8 cellular contexts compared by ENCODE assay signal in the genomic region with DNA sequence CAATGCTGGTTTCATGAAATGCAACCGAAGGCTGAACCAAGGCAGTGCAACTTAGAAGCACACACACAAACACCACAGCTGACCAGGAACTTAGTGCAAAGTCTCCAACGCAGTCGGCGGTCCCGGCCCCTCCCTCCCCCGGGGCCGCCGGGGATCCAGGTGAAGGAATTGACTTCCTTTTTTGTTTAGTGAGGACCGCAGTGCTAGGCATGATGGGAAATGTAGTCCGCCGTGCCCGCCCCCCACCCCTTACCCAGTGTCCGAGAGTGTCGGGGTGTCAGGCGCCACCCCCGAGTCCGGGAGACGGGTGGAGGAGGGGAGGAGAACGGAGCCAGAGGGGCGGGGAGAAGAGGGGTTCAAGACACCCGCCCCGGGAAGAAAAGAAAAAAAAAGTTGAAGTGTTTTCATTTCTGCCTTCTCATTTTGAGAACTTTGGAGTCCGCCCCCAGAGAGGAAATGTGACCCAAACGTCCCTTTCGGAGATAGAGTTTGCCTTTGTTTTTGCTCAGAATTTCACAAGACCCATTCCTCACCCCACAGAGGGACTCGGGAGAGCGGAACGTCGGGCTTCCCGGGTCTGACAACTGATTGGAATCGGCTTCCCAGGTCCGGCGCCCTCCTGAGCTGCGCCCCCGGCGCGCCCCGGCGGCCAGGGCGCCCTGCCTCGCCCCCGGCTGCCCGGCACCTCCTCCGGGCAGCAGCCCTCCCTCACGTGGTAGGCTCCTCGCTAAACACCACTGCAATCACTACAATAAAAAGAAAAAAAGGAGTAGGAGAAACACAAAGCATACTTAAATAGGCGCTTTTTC. TPM values are rescaled to one million over a fixed set of nuclear protein-coding genes. Genes with fewer than 3 reads are reported as not detected.
DNase-seq lines count a peak whose midpoint lies in the region; ATAC-seq, FAIRE-seq and TF ChIP-seq lines count a peak whose summit lies in the region.

No MANE protein-coding gene starts in this region.

- no peaks in the 10 kb centered on the region for H3K9me3 Mint-ChIP-seq in WTC11
- H3K9me3 Mint-ChIP-seq in dendritic cell treated with granulocyte-macrophage colony-stimulating factor and Interleukin-4, amounts not matched to agents 40 ng/mL and 50 ng/mL, for 4 days: no peaks in the 10 kb centered on the region

- H3K4me3 Mint-ChIP-seq in WTC11: peak overlapping the region; percentile 83
- peak overlapping the region; percentile 92 for H3K4me3 Mint-ChIP-seq in dendritic cell treated with granulocyte-macrophage colony-stimulating factor and Interleukin-4, amounts not matched to agents 40 ng/mL and 50 ng/mL, for 4 days

- CTCF ChIA-PET in A673 (lab: Charles Lee): interaction anchor here (0.6 to 1.0 kb wide), 2 partner anchors 11 to 40 kb away, joined by 3 to 5 read pairs; no protein-coding TSS in a partner anchor
- CTCF ChIA-PET in WTC11 (lab: Charles Lee): interaction anchor here (1.1 to 18.6 kb wide), 5 partner anchors 36 to 448 kb away, joined by 4 to 345 read pairs (median 20); no protein-coding TSS in a partner anchor

- no peak for TF ChIP-seq CTCF in A673 (conservative IDR thresholded peaks at IDR 0.05; ENCODE audit: low read depth, low read length)
- TF ChIP-seq CTCF in WTC11 (IDR thresholded peaks at IDR 0.05): no peak

- peaks cover 24% of the 10 kb centered on the region for H3K4me1 ChIP-seq in A673 (ENCODE audit: insufficient read depth, low read length, poor library complexity, severe bottlenecking)

- peaks cover 15% of the 10 kb centered on the region for H3K4me1 Mint-ChIP-seq in WTC11
- H3K4me1 Mint-ChIP-seq in dendritic cell treated with granulocyte-macrophage colony-stimulating factor and Interleukin-4, amounts not matched to agents 40 ng/mL and 50 ng/mL, for 4 days (ENCODE audit: low read depth): peaks cover 37% of the 10 kb centered on the region

- FAIRE-seq in GM12891 (lab: Jason Lieb, UNC): peak; percentile 90

- no peaks in the 10 kb centered on the region for H3K36me3 Mint-ChIP-seq in WTC11
- peaks cover 18% of the 10 kb centered on the region for H3K36me3 Mint-ChIP-seq in dendritic cell treated with granulocyte-macrophage colony-stimulating factor and Interleukin-4, amounts not matched to agents 40 ng/mL and 50 ng/mL, for 4 days (ENCODE audit: low read depth)

- POLR2A ChIA-PET in A673 (lab: Charles Lee; ENCODE audit: low non-redundant PET): interaction anchor here (1.1 kb wide), 1 partner anchor 10 kb away, joined by 4 read pairs; no protein-coding TSS in a partner anchor
- POLR2A ChIA-PET in WTC11 (lab: Charles Lee): interaction anchor here (2.1 to 3.4 kb wide), 2 partner anchors 9 to 381 kb away, joined by 5 to 16 read pairs; no protein-coding TSS in a partner anchor

- ATAC-seq in WTC11: peak; percentile 1
- no peak for ATAC-seq in GM21786 (IDR thresholded peaks at IDR 0.05; ENCODE audit: unreplicated experiment)

- peak overlapping the region; percentile 93 for H3K27ac ChIP-seq in A673 (ENCODE audit: low read depth, low read length, poor library complexity, severe bottlenecking)

- no peaks in the 10 kb centered on the region for H3K36me3 ChIP-seq in A673 (ENCODE audit: insufficient read depth, low read length, poor library complexity, severe bottlenecking)

- DNase-seq in A673 (ENCODE audit: low spot score): peak; percentile 79
- DNase-seq in GM12891 (ENCODE audit: insufficient read length, low spot score): peak; percentile 63
- peak; percentile 66 for DNase-seq in NCI-H2171 (lab: John Stamatoyannopoulos, UW)
- DNase-seq in WTC11 (ENCODE audit: low spot score): peak; percentile 86
- DNase-seq in kidney glomerular epithelial cell (lab: John Stamatoyannopoulos, UW): peak; percentile 89
- DNase-seq in stimulated activated CD4-positive, alpha-beta T cell treated with anti-CD3 and anti-CD28 coated beads, Interleukin-12 subunit alpha, Interleukin-12 subunit beta, amount 100 ng/mL, for 4 hours: peak; percentile 23

- no peaks in the 10 kb centered on the region for H3K27me3 ChIP-seq in A673 (replicated peaks; ENCODE audit: insufficient read depth, low read depth, low read length, poor library complexity)

- intact Hi-C loops in A673 (cut with micrococcal nuclease; ENCODE audit: unreplicated experiment): loop anchor here (2.0 to 5.0 kb wide), 4 partner anchors 35 to 435 kb away; no protein-coding TSS in a partner anchor
- intact Hi-C loops in dendritic cell treated with granulocyte-macrophage colony-stimulating factor and Interleukin-4, amounts not matched to agents 40 ng/mL and 50 ng/mL, for 4 days (cut with micrococcal nuclease): loop anchor here (5.0 to 10.0 kb wide), 5 partner anchors 34 to 439 kb away; no protein-coding TSS in a partner anchor

- H3K9me3 ChIP-seq in A673 (ENCODE audit: low read depth, low read length, poor library complexity, severe bottlenecking): no peaks in the 10 kb centered on the region

- peak overlapping the region; percentile 66 for H3K4me3 ChIP-seq in A673 (ENCODE audit: low read depth, low read length, poor library complexity, severe bottlenecking)

- no peak for TF ChIP-seq POLR2A in GM12891 (IDR thresholded peaks at IDR 0.05; ENCODE audit: low read depth, low read length)

- peak overlapping the region; percentile 45 for H3K27ac Mint-ChIP-seq in WTC11
- H3K27ac Mint-ChIP-seq in dendritic cell treated with granulocyte-macrophage colony-stimulating factor and Interleukin-4, amounts not matched to agents 40 ng/mL and 50 ng/mL, for 4 days: peak overlapping the region; percentile 91

- peaks cover 82% of the 10 kb centered on the region for H3K27me3 Mint-ChIP-seq in WTC11 (ENCODE audit: low read depth)
- H3K27me3 Mint-ChIP-seq in dendritic cell treated with granulocyte-macrophage colony-stimulating factor and Interleukin-4, amounts not matched to agents 40 ng/mL and 50 ng/mL, for 4 days: peaks cover 29% of the 10 kb centered on the region

- BruUV-seq in A673 (replicated peaks; lab: Mats Ljungman, UMichigan): no TSS peak

TF ChIP-seq in GM12891, 5 proteins besides CTCF, POLR2A, EP300 and RAD21:
- TF ChIP-seq POLR2AphosphoS5 (IDR thresholded peaks at IDR 0.05; ENCODE audit: low read depth, low read length): no peak
- peak; percentile 81 for TF ChIP-seq SPI1 (IDR thresholded peaks at IDR 0.05; ENCODE audit: low read depth, low read length)

TF ChIP-seq in WTC11, 78 proteins besides CTCF, POLR2A, EP300 and RAD21 (continues in another document):
- peak; percentile 28; the same call in 1 of the 2 replicates for TF ChIP-seq GABPB1 (CRISPR knock-in tag; IDR thresholded peaks at IDR 0.05)
- TF ChIP-seq, protein P1, sequence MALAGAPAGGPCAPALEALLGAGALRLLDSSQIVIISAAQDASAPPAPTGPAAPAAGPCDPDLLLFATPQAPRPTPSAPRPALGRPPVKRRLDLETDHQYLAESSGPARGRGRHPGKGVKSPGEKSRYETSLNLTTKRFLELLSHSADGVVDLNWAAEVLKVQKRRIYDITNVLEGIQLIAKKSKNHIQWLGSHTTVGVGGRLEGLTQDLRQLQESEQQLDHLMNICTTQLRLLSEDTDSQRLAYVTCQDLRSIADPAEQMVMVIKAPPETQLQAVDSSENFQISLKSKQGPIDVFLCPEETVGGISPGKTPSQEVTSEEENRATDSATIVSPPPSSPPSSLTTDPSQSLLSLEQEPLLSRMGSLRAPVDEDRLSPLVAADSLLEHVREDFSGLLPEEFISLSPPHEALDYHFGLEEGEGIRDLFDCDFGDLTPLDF (CRISPR knock-in tag; IDR thresholded peaks at IDR 0.05): no peak
- TF ChIP-seq TP53 (CRISPR knock-in tag; IDR thresholded peaks at IDR 0.05): no peak
- no peak for TF ChIP-seq SMAD3 (CRISPR knock-in tag; IDR thresholded peaks at IDR 0.05; ENCODE audit: borderline replicate concordance)
- TF ChIP-seq, protein P2, sequence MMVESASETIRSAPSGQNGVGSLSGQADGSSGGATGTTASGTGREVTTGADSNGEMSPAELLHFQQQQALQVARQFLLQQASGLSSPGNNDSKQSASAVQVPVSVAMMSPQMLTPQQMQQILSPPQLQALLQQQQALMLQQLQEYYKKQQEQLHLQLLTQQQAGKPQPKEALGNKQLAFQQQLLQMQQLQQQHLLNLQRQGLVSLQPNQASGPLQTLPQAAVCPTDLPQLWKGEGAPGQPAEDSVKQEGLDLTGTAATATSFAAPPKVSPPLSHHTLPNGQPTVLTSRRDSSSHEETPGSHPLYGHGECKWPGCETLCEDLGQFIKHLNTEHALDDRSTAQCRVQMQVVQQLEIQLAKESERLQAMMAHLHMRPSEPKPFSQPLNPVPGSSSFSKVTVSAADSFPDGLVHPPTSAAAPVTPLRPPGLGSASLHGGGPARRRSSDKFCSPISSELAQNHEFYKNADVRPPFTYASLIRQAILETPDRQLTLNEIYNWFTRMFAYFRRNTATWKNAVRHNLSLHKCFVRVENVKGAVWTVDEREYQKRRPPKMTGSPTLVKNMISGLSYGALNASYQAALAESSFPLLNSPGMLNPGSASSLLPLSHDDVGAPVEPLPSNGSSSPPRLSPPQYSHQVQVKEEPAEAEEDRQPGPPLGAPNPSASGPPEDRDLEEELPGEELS (CRISPR knock-in tag; IDR thresholded peaks at IDR 0.05): no peak
- TF ChIP-seq, protein P3, sequence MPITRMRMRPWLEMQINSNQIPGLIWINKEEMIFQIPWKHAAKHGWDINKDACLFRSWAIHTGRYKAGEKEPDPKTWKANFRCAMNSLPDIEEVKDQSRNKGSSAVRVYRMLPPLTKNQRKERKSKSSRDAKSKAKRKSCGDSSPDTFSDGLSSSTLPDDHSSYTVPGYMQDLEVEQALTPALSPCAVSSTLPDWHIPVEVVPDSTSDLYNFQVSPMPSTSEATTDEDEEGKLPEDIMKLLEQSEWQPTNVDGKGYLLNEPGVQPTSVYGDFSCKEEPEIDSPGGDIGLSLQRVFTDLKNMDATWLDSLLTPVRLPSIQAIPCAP (CRISPR knock-in tag; IDR thresholded peaks at IDR 0.05): no peak
- TF ChIP-seq, protein P4, sequence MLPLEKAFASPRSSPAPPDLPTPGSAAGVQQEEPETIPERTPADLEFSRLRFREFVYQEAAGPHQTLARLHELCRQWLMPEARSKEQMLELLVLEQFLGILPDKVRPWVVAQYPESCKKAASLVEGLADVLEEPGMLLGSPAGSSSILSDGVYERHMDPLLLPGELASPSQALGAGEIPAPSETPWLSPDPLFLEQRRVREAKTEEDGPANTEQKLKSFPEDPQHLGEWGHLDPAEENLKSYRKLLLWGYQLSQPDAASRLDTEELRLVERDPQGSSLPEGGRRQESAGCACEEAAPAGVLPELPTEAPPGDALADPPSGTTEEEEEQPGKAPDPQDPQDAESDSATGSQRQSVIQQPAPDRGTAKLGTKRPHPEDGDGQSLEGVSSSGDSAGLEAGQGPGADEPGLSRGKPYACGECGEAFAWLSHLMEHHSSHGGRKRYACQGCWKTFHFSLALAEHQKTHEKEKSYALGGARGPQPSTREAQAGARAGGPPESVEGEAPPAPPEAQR (CRISPR knock-in tag; IDR thresholded peaks at IDR 0.05): no peak

RNA-seq across cellular contexts. Expression of a gene that starts 2.0 kb away (rescaled TPM):
- total RNA-seq in A673 (2021) (12.1 and 14.0 TPM in 2 replicates), WTC11 (2021) (4.6 to 5.9 TPM (median 5.1 TPM) in 3 replicates)
- 0.19 TPM for polyA plus RNA-seq in GM12891 (2012; ENCODE audit: low read depth, missing spikeins)

Comparison
In these comparisons a context has a peak if more than half of its experiments do, and no peak if none do; other contexts are left out.
1. DNase-seq: peak in every context shown above with its lines; median percentile 89 in kidney glomerular epithelial cell; 86 in WTC11; 79 in A673; 66 in NCI-H2171; 63 in GM12891; 23 in stimulated activated CD4-positive, alpha-beta T cell treated with anti-CD3 and anti-CD28 coated beads, Interleukin-12 subunit alpha, Interleukin-12 subunit beta, amount 100 ng/mL, for 4 hours.